In the genomic region with DNA sequence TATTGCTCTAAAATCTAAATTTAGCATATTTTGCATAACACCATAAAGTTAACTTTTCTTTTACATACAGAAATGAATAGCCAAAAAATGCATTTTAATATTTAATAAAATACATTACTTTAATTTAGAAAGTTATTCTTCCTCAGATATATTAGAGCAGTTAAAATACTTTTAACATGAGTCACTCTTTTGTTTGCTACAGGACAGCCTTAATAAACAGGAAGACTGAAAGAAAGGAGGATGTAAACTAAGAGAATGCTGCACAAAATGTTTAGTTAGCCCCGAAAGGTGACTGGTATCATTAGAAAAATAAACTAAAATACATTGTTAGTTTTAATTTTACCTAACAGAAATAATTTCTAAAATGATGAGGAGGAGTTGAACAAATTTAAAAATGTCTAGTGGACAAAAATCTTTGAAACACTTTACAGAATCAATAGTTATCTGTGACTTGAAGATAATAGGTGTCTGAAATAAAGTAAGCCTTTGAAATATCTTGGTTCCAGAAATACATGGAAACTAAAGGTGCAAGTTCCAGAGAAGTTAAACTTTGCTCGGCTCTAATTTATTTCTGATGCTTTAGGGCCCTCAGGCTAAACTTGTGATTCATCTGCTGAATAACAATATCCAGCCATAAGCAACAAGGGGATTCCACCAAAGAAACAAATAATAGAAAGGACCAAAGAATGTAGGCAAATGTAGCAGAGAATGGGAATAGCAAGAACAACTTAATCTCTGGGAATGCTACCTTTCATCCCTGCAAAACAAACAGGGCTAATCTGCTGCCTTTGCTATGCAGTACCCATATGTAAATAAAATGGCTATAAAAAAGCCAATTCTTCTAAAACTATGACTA, we compare ENCODE assay signal across 13 cellular contexts.
DNase-seq lines count a peak whose midpoint lies in the region; ATAC-seq, FAIRE-seq and TF ChIP-seq lines count a peak whose summit lies in the region.
"Had no signal": no experiment of that assay in that cellular context is flagged by ENCODE, and none has a peak within 500 bp of the region (broad histone marks: within the 10 kb centered on the region; RNA-seq: fewer than 3 reads in every experiment).

No MANE protein-coding gene starts in this region.

- H3K4me3 Mint-ChIP-seq in HFFc6 (peak overlapping the region; percentile 73), chondrocyte (ENCODE audit: unreplicated experiment) (no peak overlapping the region)

- H3K4me1 Mint-ChIP-seq in HFFc6 (ENCODE audit: low read depth), result peaks cover 31% of the 10 kb centered on the region
- peaks cover 6% of the 10 kb centered on the region for H3K4me1 Mint-ChIP-seq in chondrocyte (ENCODE audit: low read depth)

- H3K4me1 ChIP-seq in foreskin keratinocyte, result peaks cover 16% of the 10 kb centered on the region
- H3K4me1 ChIP-seq: colonic mucosa had no signal

- H3K9me3 Mint-ChIP-seq in HFFc6 (no peaks in the 10 kb centered on the region), chondrocyte (ENCODE audit: low read depth) (no peaks in the 10 kb centered on the region)

- peaks cover 10% of the 10 kb centered on the region for H3K36me3 Mint-ChIP-seq in HFFc6 (ENCODE audit: low read depth)
- peaks cover 12% of the 10 kb centered on the region for H3K36me3 Mint-ChIP-seq in chondrocyte (ENCODE audit: low read depth)

- DNase-seq in HFFc6 (peak; percentile 74), amniotic stem cell (lab: John Stamatoyannopoulos, UW) (peak; percentile 46), foreskin keratinocyte (peak; percentile 57 to 80), D341Med (ENCODE audit: low spot score) (no peak), DMS79 (lab: John Stamatoyannopoulos, UW) (no peak), chondrocyte (ENCODE audit: low spot score) (no peak)
- DNase-seq: activated T-cell treated with anti-CD3 and anti-CD28 coated beads, Interleukin-2, amount 50 U/mL, for 48 hours; colonic mucosa; NCI-H2081 treated with DMSO at 0.1 percent for 48 hours; ovary had no signal

- TF ChIP-seq CTCF in HFFc6 (IDR thresholded peaks at IDR 0.05), result no peak
- TF ChIP-seq CTCF in foreskin keratinocyte (conservative IDR thresholded peaks at IDR 0.05), result no peak
- no peak for TF ChIP-seq CTCF in chondrocyte (IDR thresholded peaks at IDR 0.05)

- FAIRE-seq in A204.1 (lab: Jason Lieb, UNC), result peak; percentile 79

- H3K27ac ChIP-seq in foreskin keratinocyte, result peak overlapping the region; percentile 54
- H3K27ac ChIP-seq: colonic mucosa, ovary, thoracic aorta had no signal

- no peaks in the 10 kb centered on the region for H3K27me3 ChIP-seq in foreskin keratinocyte
- H3K27me3 ChIP-seq: colonic mucosa, ovary had no signal

- H3K27me3 Mint-ChIP-seq in HFFc6 (ENCODE audit: insufficient read depth), result peaks cover 2% of the 10 kb centered on the region; the same call in 1 of the 2 replicates
- H3K27me3 Mint-ChIP-seq in chondrocyte (ENCODE audit: low read depth), result no peaks in the 10 kb centered on the region

- ATAC-seq in foreskin keratinocyte (peak; percentile 95), GM19395 (IDR thresholded peaks at IDR 0.05; ENCODE audit: unreplicated experiment) (no peak)

- H3K27ac Mint-ChIP-seq in HFFc6 (peak overlapping the region; percentile 83), chondrocyte (ENCODE audit: unreplicated experiment) (no peak overlapping the region)

Comparison
In these comparisons a context has a peak if more than half of its experiments do, and no peak if none do; other contexts are left out.
1. DNase-seq: peak in HFFc6 (single experiment), amniotic stem cell (single experiment) and foreskin keratinocyte (2 of 2); none in D341Med (single experiment), DMS79 (single experiment) and chondrocyte (single experiment).